32 cellular contexts compared by ENCODE assay signal in genomic region chrX:103664363-103664762, GRCh38. TPM values are rescaled to one million over a fixed set of nuclear protein-coding genes. Genes with fewer than 3 reads are reported as not detected.
DNase-seq lines count a peak whose midpoint lies in the region; ATAC-seq and TF ChIP-seq lines count a peak whose summit lies in the region.
"Had no signal": no experiment of that assay in that cellular context is flagged by ENCODE, and none has a peak within 500 bp of the region (broad histone marks: within the 10 kb centered on the region; RNA-seq: fewer than 3 reads in every experiment).

No MANE protein-coding gene starts in this region.

- no peak for TF ChIP-seq CTCF in dorsolateral prefrontal cortex (IDR thresholded peaks at IDR 0.05 in 54 of 56, conservative IDR thresholded peaks at IDR 0.05 in 2 of 56; ENCODE audit: low read depth in 1 of 56, partially characterized antibody in 56 of 56)
- TF ChIP-seq CTCF in stomach (IDR thresholded peaks at IDR 0.05), result no peak
- no peak for TF ChIP-seq CTCF in tibial artery (IDR thresholded peaks at IDR 0.05)
- TF ChIP-seq CTCF in GM13977 (IDR thresholded peaks at IDR 0.05; ENCODE audit: extremely low read depth, insufficient read depth, missing control alignments), result no peak

- H3K9me3 ChIP-seq in stomach (no peaks in the 10 kb centered on the region), tibial artery (no peaks in the 10 kb centered on the region)
- H3K9me3 ChIP-seq: Peyer's patch, SK-N-SH, tibial nerve had no signal

- no peak for ATAC-seq in left lobe of liver
- ATAC-seq: left ventricle myocardium superior; natural killer cell treated with Interleukin-12 subunit alpha and Interleukin-12 subunit beta and Interleukin-15 and Interleukin-18, amount 100 ng/mL, for 72 hours had no signal

- WGBS in stomach, 5 donors, result 24 to 39% (median 34%) methylated on average over 10 to 11 of the region's 11 CpGs

- TF ChIP-seq EP300 in stomach (IDR thresholded peaks at IDR 0.05), result no peak

- TF ChIP-seq POLR2A in stomach (IDR thresholded peaks at IDR 0.05), result no peak

- H3K27ac ChIP-seq in dorsolateral prefrontal cortex (peak overlapping the region in 3 of 59 donors; percentile 25 to 28 (median 27)), stomach (no peak overlapping the region), tibial artery (no peak overlapping the region)
- H3K27ac ChIP-seq: 22Rv1, brain microvascular endothelial cell, Peyer's patch, tibial nerve had no signal

- intact Hi-C loops in dorsolateral prefrontal cortex (cut with DNase I) (no loop called here), stomach (cut with DNase I; ENCODE audit: low total_unique reads) (no loop called here), tibial artery (cut with DNase I; ENCODE audit: low total_unique reads) (no loop called here)

- in situ Hi-C loops in GM13977 (cut with MboI; ENCODE audit: low pct_unique_long_range_greater_than_20kb, low sequenced_read_pairs, unreplicated experiment), result no loop called here

- DNase-seq in NCI-H146 (lab: John Stamatoyannopoulos, UW), result peak; percentile 21
- no peak for DNase-seq in NCI-H146 treated with DMSO at 0.1 percent for 48 hours (lab: John Stamatoyannopoulos, UW; ENCODE audit: unreplicated experiment)
- peak in 2 of 10 donors; percentile 20 to 44 for DNase-seq in dorsolateral prefrontal cortex
- DNase-seq in left lobe of liver (ENCODE audit: low spot score), result peak; percentile 37
- DNase-seq in stomach, result peak; percentile 32
- no peak for DNase-seq in occipital lobe (lab: John Stamatoyannopoulos, UW)
- no peak for DNase-seq in tibial artery
- no peak for DNase-seq in GM13977 (ENCODE audit: low spot score)
- DNase-seq: activated CD4-positive, alpha-beta memory T cell treated with anti-CD3 and anti-CD28 coated beads, Interleukin-2, amount 10 ng/mL, durations not matched to agents 7 days and 5 days; activated gamma-delta T cell; brain microvascular endothelial cell; CD8-positive, alpha-beta memory T cell; DMS53; GF-D8; immature natural killer cell; Kasumi-1; left ventricle myocardium superior; NCI-H1930; NCI-H510A; Peyer's patch; SK-N-SH; stimulated activated CD4-positive, alpha-beta T cell treated with anti-CD3 and anti-CD28 coated beads, Interleukin-4, amount 100 ng/mL, for 1 hour; stimulated activated naive CD4-positive, alpha-beta T cell had no signal

- H3K36me3 ChIP-seq in stomach, result no peaks in the 10 kb centered on the region
- no peaks in the 10 kb centered on the region for H3K36me3 ChIP-seq in tibial artery
- H3K36me3 ChIP-seq: brain microvascular endothelial cell, Peyer's patch, tibial nerve had no signal

- peaks cover 0 to 70% (median 16%) of the 10 kb centered on the region in 45 donors for H3K27me3 ChIP-seq in dorsolateral prefrontal cortex
- peaks cover 0 to 11% (median 0%) of the 10 kb centered on the region in 3 donors for H3K27me3 ChIP-seq in stomach
- H3K27me3 ChIP-seq in tibial artery, result no peaks in the 10 kb centered on the region
- H3K27me3 ChIP-seq: brain microvascular endothelial cell, Peyer's patch had no signal

- peaks cover 0 to 8% (median 2%) of the 10 kb centered on the region in 4 donors for H3K4me1 ChIP-seq in stomach
- peaks cover 0 to 4% (median 0%) of the 10 kb centered on the region in 4 donors for H3K4me1 ChIP-seq in tibial artery
- H3K4me1 ChIP-seq: Peyer's patch, tibial nerve had no signal

- H3K4me3 ChIP-seq in dorsolateral prefrontal cortex (peak overlapping the region in 52 of 59 donors; percentile 6 to 56 (median 35)), stomach (no peak overlapping the region), tibial artery (no peak overlapping the region)
- H3K4me3 ChIP-seq: Peyer's patch, smooth muscle cell had no signal

RNA-seq across cellular contexts. Expression of gene MORF4L2, which starts 22.1 kb away (rescaled TPM):
- total RNA-seq in dorsolateral prefrontal cortex (100 to 1,000 TPM; 141 to 473 (median 331) TPM), left lobe of liver (133 TPM), stomach (100 to 1,000 TPM; 104 to 441 (median 238) TPM), occipital lobe (345 TPM)
- 100 to 1,000 TPM; 167 to 268 (median 259) TPM for polyA plus RNA-seq in stomach

RNA-seq across cellular contexts. Expression of gene TCEAL1, which starts 35.6 kb away (rescaled TPM):
- total RNA-seq in dorsolateral prefrontal cortex (10 to 100 TPM; 27.6 to 72.2 (median 53.4) TPM), left lobe of liver (6.9 TPM), stomach (100 to 1,000 TPM in 1 of 5 donors, 10 to 100 TPM in 3, 1 to 10 TPM in 1; 2.9 to 183 (median 43.9) TPM), occipital lobe (57.2 TPM)
- 10 to 100 TPM; 40.5 to 44.6 (median 43.1) TPM for polyA plus RNA-seq in stomach

RNA-seq across cellular contexts. Expression of gene TMEM31, which starts 46.3 kb away (rescaled TPM):
- total RNA-seq in dorsolateral prefrontal cortex (1 to 10 TPM in 27 of 120 experiments, under 1 TPM in 31, not detected in 62; 0.57 to 2.3 (median 0.98) TPM), left lobe of liver (not detected), stomach (not detected), occipital lobe (not detected)
- polyA plus RNA-seq in stomach, result not detected
- total RNA-seq: activated CD4-positive, alpha-beta memory T cell treated with anti-CD3 and anti-CD28 coated beads, Interleukin-2, amount 10 ng/mL, durations not matched to agents 7 days and 5 days; CD8-positive, alpha-beta memory T cell; fibroblast of lung; glomerular endothelial cell; HT-29; left ventricle myocardium superior; natural killer cell treated with Interleukin-12 subunit alpha and Interleukin-12 subunit beta and Interleukin-15 and Interleukin-18, amount 100 ng/mL, for 72 hours; Peyer's patch; pulmonary artery endothelial cell; smooth muscle cell; T-helper 2 cell treated with Interferon-gamma antibody and Interleukin-4, amounts not matched to agents 100 ng/mL and 5 ng/mL, for 36 hours had no signal
- polyA plus RNA-seq: CD8-positive, alpha-beta memory T cell; immature natural killer cell; SK-N-SH had no signal

RNA-seq across cellular contexts. Expression of gene TCEAL3, which starts 56.6 kb away (rescaled TPM):
- total RNA-seq in dorsolateral prefrontal cortex, result 100 to 1,000 TPM in 3 of 120 experiments, 10 to 100 TPM in 117; 56.2 to 103 (median 76.7) TPM
- 2.5 TPM for total RNA-seq in left lobe of liver
- total RNA-seq in stomach, result 10 to 100 TPM; 16.3 to 33.6 (median 22.8) TPM
- polyA plus RNA-seq in stomach, result 10 to 100 TPM; 42.2 to 57.3 (median 56.3) TPM
- 11.5 TPM for total RNA-seq in occipital lobe

Comparison
In these comparisons a context has a peak if more than half of its experiments do, and no peak if none do; other contexts are left out.
1. DNase-seq: peak in NCI-H146 (single experiment), left lobe of liver (single experiment) and stomach (single experiment); none in NCI-H146 treated with DMSO at 0.1 percent for 48 hours (single experiment), occipital lobe (single experiment), tibial artery (0 of 2) and GM13977 (single experiment).
2. H3K4me3 ChIP-seq: peak in dorsolateral prefrontal cortex (52 of 59); none in stomach (0 of 4) and tibial artery (0 of 2).